20 cellular contexts compared by ENCODE assay signal in genomic region chr1:116482490-116482889, GRCh38.
"Had no signal": no experiment of that assay in that cellular context is flagged by ENCODE, and none has a peak within 500 bp of the region (broad histone marks: within the 10 kb centered on the region; RNA-seq: fewer than 3 reads in every experiment).

No MANE protein-coding gene starts in this region.

- DNase-seq: dermis blood vessel endothelial cell; effector CD4-positive, alpha-beta T cell; endodermal cell; erythroblast; foreskin keratinocyte; hippocampal formation; left ventricle myocardium superior; mesendoderm; naive thymus-derived CD8-positive, alpha-beta T cell; posterior cingulate gyrus; sigmoid colon; stimulated activated CD4-positive, alpha-beta T cell treated with anti-CD3 and anti-CD28 coated beads, Interleukin-12 subunit alpha, Interleukin-12 subunit beta, amount 100 ng/mL, for 4 hours; stimulated activated CD4-positive, alpha-beta T cell treated with anti-CD3 and anti-CD28 coated beads, Interleukin-2, amount 100 ng/mL, for 48 hours; stimulated activated naive CD4-positive, alpha-beta T cell treated with Interleukin-2 at 50 U/mL for 16 hours; thyroid gland; upper lobe of right lung had no signal

- H3K9me3 ChIP-seq: neutrophil, sigmoid colon, thyroid gland, upper lobe of right lung, vagina had no signal

- H3K36me3 ChIP-seq: neutrophil, sigmoid colon, thyroid gland, upper lobe of right lung, vagina had no signal

- H3K4me1 ChIP-seq: foreskin keratinocyte had no signal

- H3K27me3 ChIP-seq: neutrophil, sigmoid colon, thyroid gland, upper lobe of right lung, vagina had no signal

- ATAC-seq: foreskin keratinocyte; left ventricle myocardium superior; naive thymus-derived CD8-positive, alpha-beta T cell; upper lobe of right lung had no signal

- H3K4me3 ChIP-seq: lung, sigmoid colon, skin epidermis, thyroid gland, upper lobe of right lung, vagina had no signal

- H3K27ac ChIP-seq: foreskin keratinocyte, neutrophil, sigmoid colon, skin epidermis, thyroid gland, upper lobe of right lung, vagina had no signal
